In genomic region chr6:33692078-33692759, GRCh38 we compare ENCODE assay signal across 10 cellular contexts. TPM values are rescaled to one million over a fixed set of nuclear protein-coding genes. Genes with fewer than 3 reads are reported as not detected.
DNase-seq lines count a peak whose midpoint lies in the region; ATAC-seq and TF ChIP-seq lines count a peak whose summit lies in the region.
"Had no signal": no experiment of that assay in that cellular context is flagged by ENCODE, and none has a peak within 500 bp of the region (broad histone marks: within the 10 kb centered on the region; RNA-seq: fewer than 3 reads in every experiment).

No MANE protein-coding gene starts in this region.

- DNase-seq in activated CD4-positive, alpha-beta T cell treated with anti-CD3 and anti-CD28 coated beads, Interleukin-2, amount 10 ng/mL, durations not matched to agents 7 days and 5 days = no peak
- no peak for DNase-seq in activated CD4-positive, alpha-beta T cell treated with anti-CD3 and anti-CD28 coated beads for 48 hours
- DNase-seq in right atrium auricular region (ENCODE audit: low spot score) (peak; percentile 80), mucosa of descending colon (no peak)

- TF ChIP-seq CTCF in right atrium auricular region (IDR thresholded peaks at IDR 0.05) (no peak), mucosa of descending colon (IDR thresholded peaks at IDR 0.05) (no peak)

- H3K27ac ChIP-seq in right atrium auricular region = peak overlapping the region; percentile 85 to 87

- intact Hi-C loops in mucosa of descending colon (cut with DNase I, micrococcal nuclease) = no loop called here

- ATAC-seq in activated T-helper 17 cell treated with anti-CD3 and anti-CD28 coated beads, Interleukin-2, amount 50 U/mL, for 72 hours (replicated peaks) = no peak
- ATAC-seq in stimulated activated memory B cell treated with anti-CD40 and anti-IgM and Interleukin-4, amounts not matched to agents 10 μg/mL and 1 μg/mL and 100 μg/mL, for 72 hours = no peak
- no peak for ATAC-seq in HG02623 (IDR thresholded peaks at IDR 0.05; ENCODE audit: unreplicated experiment)
- ATAC-seq in HG03457 (IDR thresholded peaks at IDR 0.05; ENCODE audit: unreplicated experiment) = no peak
- no peak for ATAC-seq in mucosa of descending colon

- peak overlapping the region; percentile 0 for H3K4me3 Mint-ChIP-seq in activated CD4-positive, alpha-beta T cell treated with anti-CD3 and anti-CD28 coated beads, Interleukin-2, amount 10 ng/mL, durations not matched to agents 7 days and 5 days
- H3K4me3 Mint-ChIP-seq in activated T-helper 17 cell treated with anti-CD3 and anti-CD28 coated beads, Interleukin-2, amount 50 U/mL, for 72 hours = peak overlapping the region; percentile 87
- no peak overlapping the region for H3K4me3 Mint-ChIP-seq in stimulated activated memory B cell treated with anti-CD40 and anti-IgM and Interleukin-4, amounts not matched to agents 10 μg/mL and 1 μg/mL and 100 μg/mL, for 72 hours

- peaks cover 46% of the 10 kb centered on the region for H3K36me3 ChIP-seq in right atrium auricular region
- H3K36me3 ChIP-seq in mucosa of descending colon (ENCODE audit: low read depth) = peaks cover 7% of the 10 kb centered on the region

- H3K9me3 Mint-ChIP-seq in activated CD4-positive, alpha-beta T cell treated with anti-CD3 and anti-CD28 coated beads, Interleukin-2, amount 10 ng/mL, durations not matched to agents 7 days and 5 days = no peaks in the 10 kb centered on the region
- no peaks in the 10 kb centered on the region for H3K9me3 Mint-ChIP-seq in activated T-helper 17 cell treated with anti-CD3 and anti-CD28 coated beads, Interleukin-2, amount 50 U/mL, for 72 hours
- H3K9me3 Mint-ChIP-seq in stimulated activated memory B cell treated with anti-CD40 and anti-IgM and Interleukin-4, amounts not matched to agents 10 μg/mL and 1 μg/mL and 100 μg/mL, for 72 hours = no peaks in the 10 kb centered on the region

- H3K27ac Mint-ChIP-seq in activated CD4-positive, alpha-beta T cell treated with anti-CD3 and anti-CD28 coated beads, Interleukin-2, amount 10 ng/mL, durations not matched to agents 7 days and 5 days = peak overlapping the region; percentile 86
- peak overlapping the region; percentile 99 for H3K27ac Mint-ChIP-seq in activated T-helper 17 cell treated with anti-CD3 and anti-CD28 coated beads, Interleukin-2, amount 50 U/mL, for 72 hours
- H3K27ac Mint-ChIP-seq in stimulated activated memory B cell treated with anti-CD40 and anti-IgM and Interleukin-4, amounts not matched to agents 10 μg/mL and 1 μg/mL and 100 μg/mL, for 72 hours = peak overlapping the region; percentile 82

- POLR2A ChIA-PET in activated CD4-positive, alpha-beta T cell treated with anti-CD3 and anti-CD28 coated beads, Interleukin-2, amount 10 ng/mL, durations not matched to agents 7 days and 5 days (lab: Charles Lee) = no interaction called here

- H3K36me3 Mint-ChIP-seq in activated CD4-positive, alpha-beta T cell treated with anti-CD3 and anti-CD28 coated beads, Interleukin-2, amount 10 ng/mL, durations not matched to agents 7 days and 5 days (ENCODE audit: low read depth) = peaks cover 62% of the 10 kb centered on the region
- peaks cover 99% of the 10 kb centered on the region for H3K36me3 Mint-ChIP-seq in activated T-helper 17 cell treated with anti-CD3 and anti-CD28 coated beads, Interleukin-2, amount 50 U/mL, for 72 hours (ENCODE audit: low read depth)
- H3K36me3 Mint-ChIP-seq in stimulated activated memory B cell treated with anti-CD40 and anti-IgM and Interleukin-4, amounts not matched to agents 10 μg/mL and 1 μg/mL and 100 μg/mL, for 72 hours = peaks cover 79% of the 10 kb centered on the region

- CTCF ChIA-PET in activated CD4-positive, alpha-beta T cell treated with anti-CD3 and anti-CD28 coated beads, Interleukin-2, amount 10 ng/mL, durations not matched to agents 7 days and 5 days (lab: Charles Lee) = interaction anchor here (0.8 to 1.3 kb wide), 3 partner anchors 19 to 34 kb away, joined by 3 to 4 read pairs (median 3); partner anchors contain the start of gene UQCC2

- H3K4me1 ChIP-seq in right atrium auricular region = peaks cover 0 to 70% of the 10 kb centered on the region in 2 donors
- peaks cover 2% of the 10 kb centered on the region for H3K4me1 ChIP-seq in mucosa of descending colon (ENCODE audit: low read depth)

- no peaks in the 10 kb centered on the region for H3K9me3 ChIP-seq in right atrium auricular region
- H3K9me3 ChIP-seq in mucosa of descending colon = no peaks in the 10 kb centered on the region

- H3K27me3 ChIP-seq in right atrium auricular region = no peaks in the 10 kb centered on the region

- H3K27me3 Mint-ChIP-seq in activated CD4-positive, alpha-beta T cell treated with anti-CD3 and anti-CD28 coated beads, Interleukin-2, amount 10 ng/mL, durations not matched to agents 7 days and 5 days = no peaks in the 10 kb centered on the region
- no peaks in the 10 kb centered on the region for H3K27me3 Mint-ChIP-seq in activated T-helper 17 cell treated with anti-CD3 and anti-CD28 coated beads, Interleukin-2, amount 50 U/mL, for 72 hours
- no peaks in the 10 kb centered on the region for H3K27me3 Mint-ChIP-seq in stimulated activated memory B cell treated with anti-CD40 and anti-IgM and Interleukin-4, amounts not matched to agents 10 μg/mL and 1 μg/mL and 100 μg/mL, for 72 hours

- H3K4me3 ChIP-seq in right atrium auricular region = no peak overlapping the region
- no peak overlapping the region for H3K4me3 ChIP-seq in mucosa of descending colon
- H3K4me3 ChIP-seq: GM23248 had no signal

- peaks cover 65% of the 10 kb centered on the region for H3K4me1 Mint-ChIP-seq in activated CD4-positive, alpha-beta T cell treated with anti-CD3 and anti-CD28 coated beads, Interleukin-2, amount 10 ng/mL, durations not matched to agents 7 days and 5 days
- peaks cover 40% of the 10 kb centered on the region for H3K4me1 Mint-ChIP-seq in activated T-helper 17 cell treated with anti-CD3 and anti-CD28 coated beads, Interleukin-2, amount 50 U/mL, for 72 hours
- H3K4me1 Mint-ChIP-seq in stimulated activated memory B cell treated with anti-CD40 and anti-IgM and Interleukin-4, amounts not matched to agents 10 μg/mL and 1 μg/mL and 100 μg/mL, for 72 hours = peaks cover 56% of the 10 kb centered on the region

RNA-seq across cellular contexts. Expression of gene UQCC2, which starts 19.3 kb away (rescaled TPM):
- total RNA-seq in activated CD4-positive, alpha-beta T cell treated with anti-CD3 and anti-CD28 coated beads, Interleukin-2, amount 10 ng/mL, durations not matched to agents 7 days and 5 days = 10 to 100 TPM; 77.6 to 80.0 TPM
- total RNA-seq in activated T-helper 17 cell treated with anti-CD3 and anti-CD28 coated beads, Interleukin-2, amount 50 U/mL, for 72 hours = 100 to 1,000 TPM in 1 of 2 donors, 10 to 100 TPM in 1; 65.5 to 112 TPM
- 100 to 1,000 TPM in 1 of 2 donors, 10 to 100 TPM in 1; 69.1 to 143 TPM for total RNA-seq in right atrium auricular region
- 10 to 100 TPM; 41.8 to 48.6 (median 45.7) TPM for total RNA-seq in mucosa of descending colon

RNA-seq across cellular contexts. Expression of gene IP6K3, which starts 54.5 kb away (rescaled TPM):
- total RNA-seq in activated CD4-positive, alpha-beta T cell treated with anti-CD3 and anti-CD28 coated beads, Interleukin-2, amount 10 ng/mL, durations not matched to agents 7 days and 5 days = not detected
- not detected for total RNA-seq in activated T-helper 17 cell treated with anti-CD3 and anti-CD28 coated beads, Interleukin-2, amount 50 U/mL, for 72 hours
- total RNA-seq in right atrium auricular region (10 to 100 TPM; 17.3 to 29.9 TPM), mucosa of descending colon (1 to 10 TPM in 1 of 3 donors, under 1 TPM in 2; 0.67 to 6.8 (median 0.96) TPM)
- total RNA-seq: endothelial cell of umbilical vein, GM23248 had no signal
